In genomic region chrX:110210417-110211139, GRCh38 we compare ENCODE assay signal across 14 cellular contexts.
A peak's percentile ranks its signal among the peaks of the same experiment; 100 is the strongest.
DNase-seq lines count a peak whose midpoint lies in the region; ATAC-seq and TF ChIP-seq lines count a peak whose summit lies in the region.
"Had no signal": no experiment of that assay in that cellular context is flagged by ENCODE, and none has a peak within 500 bp of the region (broad histone marks: within the 10 kb centered on the region; RNA-seq: fewer than 3 reads in every experiment).

No MANE protein-coding gene starts in this region.

- POLR2A ChIA-PET in HCT116 (lab: Charles Lee), result no interaction called here

- H3K79me2 ChIP-seq in HCT116 (ENCODE audit: insufficient read depth, low read length), result no peaks in the 10 kb centered on the region; the same call in 1 of the 2 replicates
- H3K79me2 ChIP-seq in osteoblast (ENCODE audit: insufficient read depth, low read length), result no peaks in the 10 kb centered on the region
- H3K79me2 ChIP-seq in neural progenitor cell (ENCODE audit: low read depth), result no peaks in the 10 kb centered on the region

- BruUV-seq in HCT116 (replicated peaks; lab: Mats Ljungman, UMichigan), result no TSS peak

- no peaks in the 10 kb centered on the region for H3K9me3 ChIP-seq in HCT116 (ENCODE audit: control insufficient read depth in 1 of 2, insufficient read depth in 1 of 2, low read depth in 1 of 2, low read length in 2 of 2)
- H3K9me3 ChIP-seq in osteoblast (ENCODE audit: low read depth, low read length), result no peaks in the 10 kb centered on the region
- H3K9me3 ChIP-seq in BE2C, result no peaks in the 10 kb centered on the region
- no peaks in the 10 kb centered on the region for H3K9me3 ChIP-seq in neural progenitor cell (ENCODE audit: low read depth)
- H3K9me3 ChIP-seq: neutrophil had no signal

- H2AFZ ChIP-seq in HCT116 (ENCODE audit: low read depth, low read length, poor library complexity, severe bottlenecking) (no peak overlapping the region), osteoblast (ENCODE audit: low read length) (no peak overlapping the region), neural progenitor cell (replicated peaks) (no peak overlapping the region)

- no peaks in the 10 kb centered on the region for H4K20me1 ChIP-seq in HCT116 (ENCODE audit: insufficient read depth)
- H4K20me1 ChIP-seq in osteoblast (ENCODE audit: insufficient read depth, low read length), result no peaks in the 10 kb centered on the region
- H4K20me1 ChIP-seq in neural progenitor cell (ENCODE audit: low read depth), result no peaks in the 10 kb centered on the region

- DNase-seq in HCT116 (ENCODE audit: low read depth, low spot score) (peak; percentile 40), NCI-H226 (peak; percentile 44), brain pericyte (ENCODE audit: low read depth, low spot score) (peak; percentile 6), osteoblast (ENCODE audit: insufficient read length, low spot score, missing footprints) (no peak), BE2C (no peak), neural progenitor cell (ENCODE audit: low spot score) (no peak), mesenteric fat pad (ENCODE audit: low spot score) (no peak)
- DNase-seq: activated CD4-positive, alpha-beta T cell treated with anti-CD3 and anti-CD28 coated beads for 48 hours; amygdala; head of caudate nucleus; OCI-M1 had no signal

- RAD21 ChIA-PET in HCT116 (lab: Charles Lee; ENCODE audit: low non-redundant PET in 1 of 2, low total read pairs in 2 of 2, uncharacterized antibody in 2 of 2, unreplicated experiment in 2 of 2), result no interaction called here

- H3K4me2 ChIP-seq in HCT116 (ENCODE audit: low read length) (peak overlapping the region; percentile 68), osteoblast (ENCODE audit: insufficient read depth, low read length) (peak overlapping the region; percentile 25), neural progenitor cell (no peak overlapping the region)

- H3K36me3 Mint-ChIP-seq in neural progenitor cell, result no peaks in the 10 kb centered on the region

- TF ChIP-seq POLR2A in HCT116 (IDR thresholded peaks at IDR 0.05; ENCODE audit: borderline replicate concordance, extremely low read depth, insufficient read depth, insufficient read length), result no peak

- H3K4me1 ChIP-seq in HCT116 (ENCODE audit: control insufficient read depth in 1 of 2, insufficient read depth in 2 of 2, low read length in 2 of 2) (peaks cover 17 to 54% of the 10 kb centered on the region in 2 experiments), osteoblast (ENCODE audit: insufficient read depth, low read length) (peaks cover 13% of the 10 kb centered on the region), BE2C (no peaks in the 10 kb centered on the region), neural progenitor cell (no peaks in the 10 kb centered on the region)

- H3K27ac ChIP-seq in HCT116 (ENCODE audit: low read depth, low read length) (no peak overlapping the region), osteoblast (ENCODE audit: low read depth, low read length) (peak overlapping the region; percentile 72), neural progenitor cell (no peak overlapping the region)
- H3K27ac ChIP-seq: neutrophil had no signal

- no peaks in the 10 kb centered on the region for H3K27me3 Mint-ChIP-seq in neural progenitor cell (ENCODE audit: insufficient read depth, low read depth)

- no peaks in the 10 kb centered on the region for H3K4me1 Mint-ChIP-seq in neural progenitor cell

- peak; percentile 81 for ATAC-seq in HCT116
- ATAC-seq in GM21515 (IDR thresholded peaks at IDR 0.05; ENCODE audit: unreplicated experiment), result no peak
- ATAC-seq: GM12878 had no signal

- H3K9me2 ChIP-seq in HCT116 (ENCODE audit: insufficient read depth), result no peaks in the 10 kb centered on the region

- intact Hi-C loops in HCT116 (cut with micrococcal nuclease), result loop anchor here (10.0 kb wide), 1 partner anchor 104 kb away; the partner anchor contains the start of gene AMMECR1

- H3K36me3 ChIP-seq in HCT116 (ENCODE audit: control insufficient read depth in 1 of 2, insufficient read depth in 2 of 2, low read length in 2 of 2) (no peaks in the 10 kb centered on the region), osteoblast (ENCODE audit: insufficient read depth, low read length) (no peaks in the 10 kb centered on the region), BE2C (no peaks in the 10 kb centered on the region), neural progenitor cell (no peaks in the 10 kb centered on the region)
- H3K36me3 ChIP-seq: neutrophil had no signal

- H3K9ac ChIP-seq in HCT116 (ENCODE audit: low read length) (peak overlapping the region; percentile 22; the same call in 1 of the 2 replicates), neural progenitor cell (no peak overlapping the region)

- no peaks in the 10 kb centered on the region for H3K9me3 Mint-ChIP-seq in neural progenitor cell

- CTCF ChIA-PET in HCT116 (lab: Charles Lee), result no interaction called here

- H3K4me3 Mint-ChIP-seq in neural progenitor cell, result no peak overlapping the region

- H3F3A ChIP-seq in neural progenitor cell (ENCODE audit: low read depth), result no peaks in the 10 kb centered on the region

- TF ChIP-seq CTCF in HCT116 (IDR thresholded peaks at IDR 0.05 in 2 of 3, conservative IDR thresholded peaks at IDR 0.05 in 1 of 3; ENCODE audit: borderline replicate concordance in 1 of 3, insufficient read depth in 1 of 3, low read depth in 2 of 3, low read length in 2 of 3) (no peak), osteoblast (IDR thresholded peaks at IDR 0.05; ENCODE audit: extremely low read depth, low read depth, low read length) (no peak), BE2C (IDR thresholded peaks at IDR 0.05; ENCODE audit: low read depth, low read length) (no peak), neural progenitor cell (IDR thresholded peaks at IDR 0.05) (no peak)

- H3K27ac Mint-ChIP-seq in neural progenitor cell, result no peak overlapping the region

- no peak for TF ChIP-seq RAD21 in HCT116 (IDR thresholded peaks at IDR 0.05; ENCODE audit: low read depth)

- H3K27me3 ChIP-seq in HCT116 (ENCODE audit: insufficient read depth, low read length) (no peaks in the 10 kb centered on the region), osteoblast (ENCODE audit: insufficient read depth, low read length) (no peaks in the 10 kb centered on the region), BE2C (no peaks in the 10 kb centered on the region), neural progenitor cell (no peaks in the 10 kb centered on the region)
- H3K27me3 ChIP-seq: neutrophil had no signal

- H3K4me3 ChIP-seq in HCT116 (replicated peaks in 1 of 2; ENCODE audit: low read depth in 1 of 2, low read length in 2 of 2), result peak overlapping the region in 1 of 2 experiments; percentile 35; a peak in 3 of 4 replicates
- no peak overlapping the region for H3K4me3 ChIP-seq in osteoblast (ENCODE audit: insufficient read depth, low read length)
- H3K4me3 ChIP-seq in BE2C (ENCODE audit: low read depth, low read length), result no peak overlapping the region
- no peak overlapping the region for H3K4me3 ChIP-seq in neural progenitor cell
- H3K4me3 ChIP-seq: GM12878 had no signal

TF ChIP-seq in HCT116, 20 proteins besides CTCF, POLR2A, EP300 and RAD21:
- TF ChIP-seq CEBPB (IDR thresholded peaks at IDR 0.05; ENCODE audit: low read depth) (no peak), FOSL1 (IDR thresholded peaks at IDR 0.05; ENCODE audit: low read depth) (0 out of 2 replicates have a peak, but pooled peaks have one; percentile 26), ZNF274 (IDR thresholded peaks at IDR 0.05; ENCODE audit: low read depth, low read length) (no peak), ELF1 (IDR thresholded peaks at IDR 0.05; ENCODE audit: borderline replicate concordance, low read depth) (no peak)

Comparison
In these comparisons a context has a peak if more than half of its experiments do, and no peak if none do; other contexts are left out.
1. DNase-seq: peak in HCT116 (single experiment), NCI-H226 (single experiment) and brain pericyte (single experiment); none in osteoblast (single experiment), BE2C (single experiment), neural progenitor cell (single experiment) and mesenteric fat pad (single experiment).